14 cellular contexts compared by ENCODE assay signal in the genomic region with DNA sequence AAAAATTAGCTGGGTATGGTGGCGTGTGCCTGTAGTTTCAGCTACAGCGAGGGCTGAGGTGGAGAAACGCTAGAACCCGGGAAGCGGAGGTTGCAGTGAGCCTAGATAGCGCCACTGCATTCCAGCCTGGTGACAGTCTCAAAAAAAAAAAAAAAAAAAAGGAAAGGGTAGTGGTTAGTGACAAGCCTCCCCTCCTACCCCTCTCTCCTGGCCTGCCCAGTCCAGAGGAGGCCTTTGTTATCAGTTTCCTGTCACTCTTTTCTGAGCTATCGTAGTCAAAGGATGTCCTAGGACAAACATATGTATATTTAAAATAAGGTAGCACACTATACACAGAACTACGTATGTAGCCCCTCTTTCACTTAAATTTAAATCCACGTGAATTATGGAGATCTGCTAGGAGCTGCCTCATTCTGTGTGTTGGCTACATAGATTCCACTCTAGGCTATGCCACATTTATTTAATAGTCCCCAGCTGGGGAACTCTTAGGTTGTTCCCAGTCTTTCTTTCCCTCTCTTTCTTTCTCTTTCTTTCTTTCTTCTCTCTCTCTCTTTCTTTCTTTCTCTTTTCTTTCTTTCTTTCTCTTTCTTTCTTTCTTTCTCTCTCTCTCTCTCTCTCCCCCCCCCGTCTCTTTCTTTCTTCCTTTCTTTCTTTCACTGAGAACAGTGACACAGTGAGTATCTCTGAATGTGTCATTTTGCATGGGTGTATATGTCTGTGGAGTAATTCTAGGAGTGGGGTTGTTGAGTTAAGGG. TPM values are rescaled to one million over a fixed set of nuclear protein-coding genes. Genes with fewer than 3 reads are reported as not detected.
"Had no signal": no experiment of that assay in that cellular context is flagged by ENCODE, and none has a peak within 500 bp of the region (broad histone marks: within the 10 kb centered on the region; RNA-seq: fewer than 3 reads in every experiment).

No MANE protein-coding gene starts in this region.

- H3K27me3 ChIP-seq: colonic mucosa, right lobe of liver, tibial nerve had no signal

- H3K27ac ChIP-seq: colonic mucosa, right lobe of liver, WERI-Rb-1 had no signal

- H3K4me3 ChIP-seq: colonic mucosa, prostate gland, right lobe of liver, tibial nerve had no signal

- DNase-seq: activated CD4-positive, alpha-beta T cell treated with anti-CD3 and anti-CD28 coated beads for 36 hours; activated CD8-positive, alpha-beta T cell treated with anti-CD3 and anti-CD28 coated beads for 36 hours; activated naive CD4-positive, alpha-beta T cell treated with Interleukin-2 at 50 U/mL for 16 hours; caudate nucleus; colonic mucosa; effector CD8-positive, alpha-beta T cell; occipital lobe; right lobe of liver; stimulated activated CD4-positive, alpha-beta T cell treated with anti-CD3 and anti-CD28 coated beads, Interleukin-2, amount 100 ng/mL, for 48 hours; stimulated activated naive CD8-positive, alpha-beta T cell treated with anti-CD3 and anti-CD28 coated beads, Interleukin-15, amount 100 ng/mL, for 72 hours; WERI-Rb-1 had no signal

- ATAC-seq: activated CD4-positive, alpha-beta T cell treated with anti-CD3 and anti-CD28 coated beads for 36 hours; activated CD8-positive, alpha-beta T cell treated with anti-CD3 and anti-CD28 coated beads for 36 hours; right lobe of liver; stimulated activated naive CD8-positive, alpha-beta T cell treated with anti-CD3 and anti-CD28 coated beads, Interleukin-15, amount 100 ng/mL, for 72 hours had no signal

- H3K36me3 ChIP-seq: colonic mucosa, prostate gland, right lobe of liver, tibial nerve, WERI-Rb-1 had no signal

- H3K9me3 ChIP-seq: colonic mucosa, prostate gland, right lobe of liver, tibial nerve had no signal

RNA-seq across cellular contexts. Expression of a gene that starts 38.5 kb away (rescaled TPM):
- total RNA-seq: activated CD4-positive, alpha-beta T cell treated with anti-CD3 and anti-CD28 coated beads for 36 hours; activated CD8-positive, alpha-beta T cell treated with anti-CD3 and anti-CD28 coated beads for 36 hours; astrocyte had no signal
